Comparison of ENCODE assay signal across 10 cellular contexts in genomic region chr13:85265296-85265695, GRCh38.
"Had no signal": no experiment of that assay in that cellular context is flagged by ENCODE, and none has a peak within 500 bp of the region (broad histone marks: within the 10 kb centered on the region; RNA-seq: fewer than 3 reads in every experiment).

No MANE protein-coding gene starts in this region.

- H3K4me2 ChIP-seq: GM23338 had no signal

- DNase-seq: H7, HFFc6, IMR-90, KG1 had no signal

- FAIRE-seq: H1, HTR-8/SVneo, K562 had no signal

- ATAC-seq: HCT116, K562 had no signal

- H2AFZ ChIP-seq: GM23338 had no signal

- H3K4me3 ChIP-seq: GM23338, HAP-1, K562 had no signal

- H3K36me3 ChIP-seq: HAP-1 had no signal

- H3K9me3 ChIP-seq: HAP-1 had no signal
